In genomic region chr6:122709922-122710512, GRCh38 we compare ENCODE assay signal across 11 cellular contexts.
DNase-seq lines count a peak whose midpoint lies in the region; ATAC-seq lines count a peak whose summit lies in the region.
"Had no signal": no experiment of that assay in that cellular context is flagged by ENCODE, and none has a peak within 500 bp of the region (broad histone marks: within the 10 kb centered on the region; RNA-seq: fewer than 3 reads in every experiment).

No MANE protein-coding gene starts in this region.

- ATAC-seq in GM18499 (IDR thresholded peaks at IDR 0.05; ENCODE audit: insufficient read depth, unreplicated experiment) (peak; percentile 97), GM21529 (IDR thresholded peaks at IDR 0.05; ENCODE audit: unreplicated experiment) (peak; percentile 85), HG03469 (IDR thresholded peaks at IDR 0.05; ENCODE audit: unreplicated experiment) (peak; percentile 96), GM18873 (IDR thresholded peaks at IDR 0.05; ENCODE audit: low FRiP score, unreplicated experiment) (no peak)
- ATAC-seq in central memory CD8-positive, alpha-beta T cell (replicated peaks; ENCODE audit: extremely low read depth, poor library complexity, severe bottlenecking): peak; percentile 28

- CTCF ChIA-PET in activated naive CD4-positive, alpha-beta T cell treated with anti-CD3 and anti-CD28 coated beads, Interleukin-2, amount 10 ng/mL, durations not matched to agents 7 days and 5 days (lab: Charles Lee): no interaction called here

- DNase-seq in central memory CD8-positive, alpha-beta T cell (ENCODE audit: low spot score in 2 of 2): no peak
- no peak for DNase-seq in stimulated activated CD4-positive, alpha-beta T cell treated with anti-CD3 and anti-CD28 coated beads, Interleukin-2, amount 100 ng/mL, for 24 hours
- no peak for DNase-seq in activated naive CD4-positive, alpha-beta T cell treated with anti-CD3 and anti-CD28 coated beads, Interleukin-2, amount 10 ng/mL, durations not matched to agents 7 days and 5 days
- DNase-seq in activated T-cell treated with anti-CD3 and anti-CD28 coated beads, Interleukin-2, amount 50 U/mL, for 24 hours: no peak
- DNase-seq: Calu3, IMR-90, NCI-H510A had no signal

- no peaks in the 10 kb centered on the region for H3K4me1 Mint-ChIP-seq in central memory CD8-positive, alpha-beta T cell
- H3K4me1 Mint-ChIP-seq in activated naive CD4-positive, alpha-beta T cell treated with anti-CD3 and anti-CD28 coated beads, Interleukin-2, amount 10 ng/mL, durations not matched to agents 7 days and 5 days: no peaks in the 10 kb centered on the region
- no peaks in the 10 kb centered on the region for H3K4me1 Mint-ChIP-seq in activated T-cell treated with anti-CD3 and anti-CD28 coated beads, Interleukin-2, amount 50 U/mL, for 24 hours (ENCODE audit: low read depth)

- no peak overlapping the region for H3K4me3 Mint-ChIP-seq in central memory CD8-positive, alpha-beta T cell
- H3K4me3 Mint-ChIP-seq in activated naive CD4-positive, alpha-beta T cell treated with anti-CD3 and anti-CD28 coated beads, Interleukin-2, amount 10 ng/mL, durations not matched to agents 7 days and 5 days: no peak overlapping the region
- H3K4me3 Mint-ChIP-seq in activated T-cell treated with anti-CD3 and anti-CD28 coated beads, Interleukin-2, amount 50 U/mL, for 24 hours: no peak overlapping the region

- H3K9me3 Mint-ChIP-seq in central memory CD8-positive, alpha-beta T cell: no peaks in the 10 kb centered on the region
- no peaks in the 10 kb centered on the region for H3K9me3 Mint-ChIP-seq in activated naive CD4-positive, alpha-beta T cell treated with anti-CD3 and anti-CD28 coated beads, Interleukin-2, amount 10 ng/mL, durations not matched to agents 7 days and 5 days
- H3K9me3 Mint-ChIP-seq in activated T-cell treated with anti-CD3 and anti-CD28 coated beads, Interleukin-2, amount 50 U/mL, for 24 hours: no peaks in the 10 kb centered on the region

- H3K27ac Mint-ChIP-seq in central memory CD8-positive, alpha-beta T cell (ENCODE audit: low read depth): no peak overlapping the region
- no peak overlapping the region for H3K27ac Mint-ChIP-seq in activated naive CD4-positive, alpha-beta T cell treated with anti-CD3 and anti-CD28 coated beads, Interleukin-2, amount 10 ng/mL, durations not matched to agents 7 days and 5 days
- H3K27ac Mint-ChIP-seq in activated T-cell treated with anti-CD3 and anti-CD28 coated beads, Interleukin-2, amount 50 U/mL, for 24 hours: no peak overlapping the region

- H3K27me3 Mint-ChIP-seq in central memory CD8-positive, alpha-beta T cell: no peaks in the 10 kb centered on the region
- H3K27me3 Mint-ChIP-seq in activated naive CD4-positive, alpha-beta T cell treated with anti-CD3 and anti-CD28 coated beads, Interleukin-2, amount 10 ng/mL, durations not matched to agents 7 days and 5 days: peaks cover 6% of the 10 kb centered on the region
- H3K27me3 Mint-ChIP-seq in activated T-cell treated with anti-CD3 and anti-CD28 coated beads, Interleukin-2, amount 50 U/mL, for 24 hours: peaks cover 9% of the 10 kb centered on the region

- no peaks in the 10 kb centered on the region for H3K36me3 Mint-ChIP-seq in central memory CD8-positive, alpha-beta T cell (ENCODE audit: insufficient read depth)
- H3K36me3 Mint-ChIP-seq in activated naive CD4-positive, alpha-beta T cell treated with anti-CD3 and anti-CD28 coated beads, Interleukin-2, amount 10 ng/mL, durations not matched to agents 7 days and 5 days: no peaks in the 10 kb centered on the region
- H3K36me3 Mint-ChIP-seq in activated T-cell treated with anti-CD3 and anti-CD28 coated beads, Interleukin-2, amount 50 U/mL, for 24 hours (ENCODE audit: low read depth): no peaks in the 10 kb centered on the region
